14 cellular contexts compared by ENCODE assay signal in the genomic region with DNA sequence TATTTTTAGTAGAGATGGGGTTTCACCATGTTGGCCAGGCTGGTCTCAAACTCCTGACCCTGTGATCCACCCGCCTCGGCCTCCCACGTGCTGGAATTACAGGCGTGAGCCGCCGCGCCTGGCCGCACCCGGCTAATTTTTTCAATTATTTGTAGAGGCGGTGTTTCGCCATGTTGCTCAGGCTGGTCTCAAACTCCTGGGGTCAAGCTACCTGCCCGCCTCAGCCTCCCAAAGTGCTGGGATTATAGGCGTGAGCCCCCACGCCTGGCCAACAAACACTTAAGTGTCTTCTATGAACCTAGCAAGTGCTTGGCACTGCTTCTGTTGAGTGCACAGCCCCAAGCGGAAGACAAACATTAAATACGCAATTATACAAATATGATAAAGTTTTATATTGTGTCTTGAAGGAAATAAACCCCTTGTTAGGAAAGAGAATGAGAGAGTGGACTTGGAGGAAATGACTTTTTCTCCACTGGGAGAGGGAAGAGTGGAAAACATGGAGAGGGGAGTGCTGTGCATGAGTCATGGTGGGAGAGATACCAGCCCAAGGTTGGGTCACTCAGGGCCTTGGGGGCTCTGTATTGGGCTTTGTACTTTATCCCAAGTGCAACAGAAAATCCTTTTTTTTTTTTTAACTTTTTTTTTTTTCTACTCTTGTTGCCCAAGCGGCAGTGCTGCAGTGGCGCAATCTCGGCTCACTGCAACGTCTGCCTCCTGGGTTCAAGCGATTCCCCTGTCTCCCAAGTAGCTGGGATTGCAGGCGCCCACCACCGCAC. TPM values are rescaled to one million over a fixed set of nuclear protein-coding genes. Genes with fewer than 3 reads are reported as not detected.
A peak's percentile ranks its signal among the peaks of the same experiment; 100 is the strongest.
DNase-seq lines count a peak whose midpoint lies in the region; ATAC-seq, FAIRE-seq and TF ChIP-seq lines count a peak whose summit lies in the region.
"Had no signal": no experiment of that assay in that cellular context is flagged by ENCODE, and none has a peak within 500 bp of the region (broad histone marks: within the 10 kb centered on the region; RNA-seq: fewer than 3 reads in every experiment).

No MANE protein-coding gene starts in this region.

- TF ChIP-seq POLR2A in HepG2 (IDR thresholded peaks at IDR 0.05; ENCODE audit: insufficient read depth in 1 of 2, low read depth in 2 of 2, low read length in 2 of 2) (no peak), right lobe of liver (IDR thresholded peaks at IDR 0.05) (no peak), K562 (conservative IDR thresholded peaks at IDR 0.05) (no peak)

- TF ChIP-seq CTCF in HepG2 (CRISPR knock-in tag; IDR thresholded peaks at IDR 0.05) (0 out of 2 replicates have a peak, but pooled peaks have one; percentile 10), right lobe of liver (IDR thresholded peaks at IDR 0.05) (no peak), K562 (IDR thresholded peaks at IDR 0.05 in 2 of 3, conservative IDR thresholded peaks at IDR 0.05 in 1 of 3; ENCODE audit: insufficient read depth in 2 of 3, low read depth in 1 of 3, low read length in 3 of 3) (no peak)

- peak overlapping the region; percentile 37 for H3K4ac ChIP-seq in mesendoderm (ENCODE audit: low read depth, low read length)

- H3K4me3 Mint-ChIP-seq in immature natural killer cell: no peak overlapping the region

- DNase-seq in HepG2 (ENCODE audit: low spot score) (peak; percentile 82), right lobe of liver (no peak), K562 (ENCODE audit: extremely low read depth in 1 of 4, low spot score in 3 of 4) (no peak), mesendoderm (peak; percentile 19), immature natural killer cell (no peak)
- no peak for DNase-seq in activated CD4-positive, alpha-beta T cell treated with anti-CD3 and anti-CD28 coated beads, Interleukin-2, amount 50 U/mL, for 48 hours
- DNase-seq: NCI-H1417 treated with DMSO at 0.1 percent for 48 hours, SIG-M5 had no signal

- H4K20me1 ChIP-seq in HepG2 (ENCODE audit: insufficient read depth, low read length): no peaks in the 10 kb centered on the region
- H4K20me1 ChIP-seq in K562 (replicated peaks; ENCODE audit: control insufficient read depth, insufficient read depth, low read length): no peaks in the 10 kb centered on the region

- H2BK5ac ChIP-seq in mesendoderm (ENCODE audit: low read length): no peak overlapping the region

- TF ChIP-seq EP300 in HepG2 (IDR thresholded peaks at IDR 0.05; ENCODE audit: low read depth in 2 of 2, low read length in 2 of 2): peak in 1 of 2 experiments; percentile 73; a peak in 2 of 4 replicates
- TF ChIP-seq EP300 in HepG2 (CRISPR knock-in tag; IDR thresholded peaks at IDR 0.05; ENCODE audit: borderline replicate concordance): no peak
- TF ChIP-seq EP300 in K562 (IDR thresholded peaks at IDR 0.05; ENCODE audit: low read length): no peak

- POLR2A ChIA-PET in HepG2 (lab: Yijun Ruan, JAX) (interaction anchor here (0.6 to 3.4 kb wide), 10 partner anchors 16 to 269 kb away, joined by 3 to 25 read pairs (median 4); partner anchors contain the start of genes ACTR2, CEP68 and RAB1A), K562 (lab: Yijun Ruan, JAX) (interaction anchor here (0.7 to 1.5 kb wide), 4 partner anchors 8 to 73 kb away, joined by 3 to 5 read pairs (median 4); no protein-coding TSS in a partner anchor)

- no peak overlapping the region for H3K18ac ChIP-seq in mesendoderm (ENCODE audit: low read length)

- no peak for TF ChIP-seq RAD21 in HepG2 (CRISPR knock-in tag; IDR thresholded peaks at IDR 0.05)
- no peak for TF ChIP-seq RAD21 in K562 (CRISPR knock-in tag; conservative IDR thresholded peaks at IDR 0.05 in 1 of 2, IDR thresholded peaks at IDR 0.05 in 1 of 2)

- CTCF ChIA-PET in HepG2 (lab: Yijun Ruan, JAX; ENCODE audit: low intra/inter-chr PET ratio, low total read pairs) (interaction anchor here (1.2 to 2.4 kb wide), 2 partner anchors 121 to 269 kb away, joined by 6 to 7 read pairs; no protein-coding TSS in a partner anchor), K562 (lab: Yijun Ruan, JAX; ENCODE audit: low intra/inter-chr PET ratio) (interaction anchor here (0.7 to 2.7 kb wide), 3 partner anchors 121 to 387 kb away, joined by 3 to 16 read pairs (median 7); no protein-coding TSS in a partner anchor)

- no peaks in the 10 kb centered on the region for H3K79me2 ChIP-seq in HepG2 (ENCODE audit: insufficient read depth, low read length)
- H3K79me2 ChIP-seq in K562 (ENCODE audit: control insufficient read depth, insufficient read depth, low read length): no peaks in the 10 kb centered on the region
- H3K79me2 ChIP-seq in mesendoderm (ENCODE audit: control insufficient read depth, insufficient read depth, low read length): no peaks in the 10 kb centered on the region

- FAIRE-seq in HepG2 (lab: Jason Lieb, UNC) (no peak), K562 (lab: Jason Lieb, UNC) (no peak)
- FAIRE-seq: A549, HTR-8/SVneo had no signal

- H3K79me1 ChIP-seq in mesendoderm (ENCODE audit: low read length): no peaks in the 10 kb centered on the region

- H3K4me1 ChIP-seq in HepG2 (ENCODE audit: insufficient read depth, low read length): peaks cover 35% of the 10 kb centered on the region
- no peaks in the 10 kb centered on the region for H3K4me1 ChIP-seq in right lobe of liver
- H3K4me1 ChIP-seq in K562 (replicated peaks in 1 of 2; ENCODE audit: control insufficient read depth in 2 of 2, insufficient read depth in 2 of 2, low read length in 2 of 2): peaks cover 3 to 4% of the 10 kb centered on the region in 2 experiments; a peak in 2 of 5 replicates
- peaks cover 2% of the 10 kb centered on the region for H3K4me1 ChIP-seq in mesendoderm (ENCODE audit: control insufficient read depth, low read depth, low read length)

- H3K36me3 ChIP-seq in HepG2 (replicated peaks in 1 of 2; ENCODE audit: control insufficient read depth in 1 of 2, insufficient read depth in 2 of 2, low read length in 2 of 2): no peaks in the 10 kb centered on the region
- H3K36me3 ChIP-seq in right lobe of liver: no peaks in the 10 kb centered on the region
- H3K36me3 ChIP-seq in K562 (ENCODE audit: control insufficient read depth, insufficient read depth, low read length): no peaks in the 10 kb centered on the region
- H3K36me3 ChIP-seq in mesendoderm (ENCODE audit: control insufficient read depth, insufficient read depth, low read length): no peaks in the 10 kb centered on the region
- H3K36me3 ChIP-seq: MG63 had no signal

- no peak overlapping the region for H3K23ac ChIP-seq in mesendoderm (ENCODE audit: low read length)

- in situ Hi-C loops in HepG2 (cut with HindIII; ENCODE audit: extremely low pct_ligation_motif_present, low pct_unique_long_range_greater_than_20kb) (loop anchor here (5.0 to 25.0 kb wide), 2 partner anchors 114 to 274 kb away; no protein-coding TSS in a partner anchor), K562 (cut with MboI) (loop anchor here (5.0 kb wide), 1 partner anchor 114 kb away; no protein-coding TSS in a partner anchor)

- H3K27me3 ChIP-seq in HepG2 (ENCODE audit: control insufficient read depth in 1 of 2, insufficient read depth in 2 of 2, low read length in 2 of 2) (peaks cover 0 to 9% of the 10 kb centered on the region in 2 experiments; a peak in 4 of 5 replicates), right lobe of liver (no peaks in the 10 kb centered on the region), K562 (ENCODE audit: control insufficient read depth in 2 of 2, insufficient read depth in 2 of 2, low read length in 2 of 2) (no peaks in the 10 kb centered on the region), mesendoderm (ENCODE audit: insufficient read depth, low read length, poor library complexity) (no peaks in the 10 kb centered on the region)
- H3K27me3 ChIP-seq: MG63 had no signal

- H3K27ac ChIP-seq in HepG2 (ENCODE audit: extremely low read length, insufficient read depth, low read length) (peak overlapping the region; percentile 64), right lobe of liver (no peak overlapping the region), K562 (ENCODE audit: extremely low read depth, low read depth, low read length) (no peak overlapping the region), mesendoderm (ENCODE audit: low read depth, low read length) (no peak overlapping the region)
- H3K27ac ChIP-seq: A549 had no signal

- no peak overlapping the region for H2AK5ac ChIP-seq in mesendoderm (ENCODE audit: low read length)

- no peak overlapping the region for H2BK120ac ChIP-seq in mesendoderm (ENCODE audit: low read depth, low read length)

- no peak overlapping the region for H3K27ac Mint-ChIP-seq in immature natural killer cell

- no peak overlapping the region for H4K5ac ChIP-seq in mesendoderm (ENCODE audit: low read length)

- peak overlapping the region; percentile 50 for H3K9ac ChIP-seq in HepG2 (ENCODE audit: insufficient read depth, low read depth, low read length)
- H3K9ac ChIP-seq in K562 (ENCODE audit: insufficient read depth in 1 of 2, low read depth in 2 of 2, low read length in 2 of 2): no peak overlapping the region; a peak in 1 of 4 replicates
- H3K9ac ChIP-seq in mesendoderm (ENCODE audit: low read length): no peak overlapping the region

- H3K27me3 Mint-ChIP-seq in immature natural killer cell (ENCODE audit: low read depth in 3 of 3): peaks cover 0 to 10% (median 3%) of the 10 kb centered on the region in 3 donors

- intact Hi-C loops in HepG2 (cut with micrococcal nuclease; ENCODE audit: unreplicated experiment): loop anchor here (2.0 to 10.0 kb wide), 6 partner anchors 15 to 389 kb away; partner anchors contain the start of genes ACTR2, RAB1A and SLC1A4
- intact Hi-C loops in right lobe of liver (cut with DNase I): no loop called here
- intact Hi-C loops in K562 (cut with micrococcal nuclease): loop anchor here (5.0 kb wide), 1 partner anchor 386 kb away; no protein-coding TSS in a partner anchor

- no peak overlapping the region for H3K56ac ChIP-seq in mesendoderm (ENCODE audit: low read length)

- H3K4me2 ChIP-seq in HepG2 (ENCODE audit: low read depth, low read length) (peak overlapping the region; percentile 100), K562 (ENCODE audit: insufficient read depth, low read length) (no peak overlapping the region), mesendoderm (ENCODE audit: low read length) (no peak overlapping the region)

- H3K4me3 ChIP-seq in HepG2 (replicated peaks in 1 of 3; ENCODE audit: insufficient read depth in 1 of 3, low read depth in 2 of 3, low read length in 3 of 3) (peak overlapping the region; percentile 62 to 75 (median 72)), right lobe of liver (no peak overlapping the region), K562 (no peak overlapping the region), mesendoderm (ENCODE audit: low read length) (no peak overlapping the region)
- H3K4me3 ChIP-seq: A549, MG63 had no signal

- H3K9me3 ChIP-seq in HepG2 (ENCODE audit: low read length) (no peaks in the 10 kb centered on the region), right lobe of liver (no peaks in the 10 kb centered on the region), K562 (replicated peaks; ENCODE audit: control insufficient read depth, insufficient read depth, low read depth, low read length) (peaks cover 3% of the 10 kb centered on the region; the same call in 1 of the 2 replicates)
- H3K9me3 ChIP-seq: A549, Caco-2, MG63 had no signal

- H3K4me1 Mint-ChIP-seq in immature natural killer cell: peaks cover 9 to 10% of the 10 kb centered on the region in 2 donors

- H2AFZ ChIP-seq in HepG2 (ENCODE audit: low read length): peak overlapping the region; percentile 74
- H2AFZ ChIP-seq in K562 (ENCODE audit: low read depth, low read length): no peak overlapping the region

- no peaks in the 10 kb centered on the region for H3K9me3 Mint-ChIP-seq in immature natural killer cell

- no peak overlapping the region for H2BK15ac ChIP-seq in mesendoderm (replicated peaks; ENCODE audit: low read depth)

- H3K9me1 ChIP-seq in K562 (ENCODE audit: control insufficient read depth, insufficient read depth, low read length): no peaks in the 10 kb centered on the region

- no peaks in the 10 kb centered on the region for H3K36me3 Mint-ChIP-seq in immature natural killer cell

- BruUV-seq in HepG2 (replicated peaks; lab: Mats Ljungman, UMichigan): no TSS peak
- no TSS peak for BruUV-seq in K562 (replicated peaks; lab: Mats Ljungman, UMichigan)

- WGBS in HepG2 (ENCODE audit: low lambda C conversion rate): 2% methylated on average over 23 of the region's 23 CpGs
- 77% methylated on average over 23 of the region's 23 CpGs for WGBS in right lobe of liver (ENCODE audit: insufficient coverage, low coverage, low lambda C conversion rate, missing lambda C conversion rate)
- 66% methylated on average over 21 of the region's 23 CpGs for WGBS in K562 (ENCODE audit: insufficient coverage, low coverage, missing lambda C conversion rate)
- WGBS in mesendoderm (ENCODE audit: extremely low coverage, insufficient coverage, low lambda C conversion rate): no CpG with 5 or more reads among the region's 23 CpGs

- ATAC-seq in HepG2: peak; percentile 85
- ATAC-seq in right lobe of liver: no peak
- no peak for ATAC-seq in K562
- no peak for ATAC-seq in HG03135 (IDR thresholded peaks at IDR 0.05; ENCODE audit: unreplicated experiment)
- no peak for ATAC-seq in HG02885 (IDR thresholded peaks at IDR 0.05; ENCODE audit: poor library complexity, unreplicated experiment)

- H4K8ac ChIP-seq in mesendoderm (ENCODE audit: low read depth, low read length): no peak overlapping the region

RNA-seq across cellular contexts. Expression of gene ACTR2, which starts 41.4 kb away (rescaled TPM):
- total RNA-seq in HepG2 (2016; rRNA removed; fragmentation: Illumina TruSeq; extraction: Trizol): 100 and 211 TPM in 2 replicates
- total RNA-seq in HepG2 (2016; cell fraction: cytosol; rRNA removed; fragmentation: Illumina TruSeq; extraction: Trizol; ENCODE audit: low read depth): 13.3 and 14.6 TPM in 2 replicates
- 102 and 212 TPM in 2 replicates for total RNA-seq in HepG2 (2016; cell fraction: insoluble cytoplasmic fraction; rRNA removed; fragmentation: Illumina TruSeq; extraction: Trizol)
- total RNA-seq in HepG2 (2016; cell fraction: membrane; rRNA removed; fragmentation: Illumina TruSeq; extraction: Trizol): 43.2 and 50.9 TPM in 2 replicates
- 65.3 and 72.8 TPM in 2 replicates for total RNA-seq in HepG2 (2016; cell fraction: nucleus; rRNA removed; fragmentation: Illumina TruSeq; extraction: Trizol)
- polyA plus RNA-seq in HepG2 (2011; rRNA removed): 47.2 and 51.2 TPM in 2 replicates
- 21.5 and 40.8 TPM in 2 replicates for polyA plus RNA-seq in HepG2 (2011; cell fraction: cytosol; rRNA removed)
- polyA plus RNA-seq in HepG2 (2011; cell fraction: nucleus; rRNA removed): 9.5 and 18.1 TPM in 2 replicates
- 133 and 175 TPM in 2 replicates for polyA plus RNA-seq in HepG2 (2012)
- 9.2 and 11.1 TPM in 2 replicates for polyA plus RNA-seq in HepG2 (2016; cell fraction: cytosol; fragmentation: Illumina TruSeq; extraction: Trizol; ENCODE audit: low read depth)
- polyA plus RNA-seq in HepG2 (2016; cell fraction: insoluble cytoplasmic fraction; fragmentation: Illumina TruSeq; extraction: Trizol; ENCODE audit: low read depth): 284 and 307 TPM in 2 replicates
- 36.0 and 43.6 TPM in 2 replicates for polyA plus RNA-seq in HepG2 (2016; cell fraction: membrane; fragmentation: Illumina TruSeq; extraction: Trizol; ENCODE audit: low read depth)
- polyA plus RNA-seq in HepG2 (2016; cell fraction: nucleus; fragmentation: Illumina TruSeq; extraction: Trizol; ENCODE audit: insufficient read depth, low read depth): 111 and 115 TPM in 2 replicates
- 23.0 and 24.6 TPM in 2 replicates for polyA minus RNA-seq in HepG2 (2011; rRNA and poly(A)+ RNA removed; ENCODE audit: low replicate concordance)
- polyA minus RNA-seq in HepG2 (2011; cell fraction: cytosol; rRNA and poly(A)+ RNA removed): 84.2 and 88.6 TPM in 2 replicates
- polyA minus RNA-seq in HepG2 (2011; cell fraction: nucleus; rRNA and poly(A)+ RNA removed): 34.8 and 35.1 TPM in 2 replicates
- 100 to 1,000 TPM in 1 of 6 experiments, 10 to 100 TPM in 5; 42.9 to 114 (median 69.8) TPM for total RNA-seq in right lobe of liver
- 19.1 and 38.4 TPM in 2 replicates for total RNA-seq in K562 (2011; cell fraction: chromatin; rRNA removed; ENCODE audit: low replicate concordance)
- total RNA-seq in K562 (2011; cell fraction: nucleolus; rRNA removed): 12.6 and 16.7 TPM in 2 replicates
- total RNA-seq in K562 (2011; cell fraction: nucleoplasm; rRNA removed): 26.9 and 40.4 TPM in 2 replicates
- 56.3 and 65.8 TPM in 2 replicates for total RNA-seq in K562 (2014; rRNA removed)
- 98.5 and 124 TPM in 2 replicates for total RNA-seq in K562 (2014; rRNA removed; fragmentation: Illumina TruSeq; extraction: Trizol)
- total RNA-seq in K562 (2015; rRNA removed; fragmentation: Illumina TruSeq; extraction: Trizol): 96.3 and 108 TPM in 2 replicates
- 215 and 239 TPM in 2 replicates for total RNA-seq in K562 (2021)
- polyA plus RNA-seq in K562 (2011; rRNA removed): 127 and 179 TPM in 2 replicates
- polyA plus RNA-seq in K562 (2011; cell fraction: cytosol; rRNA removed): 27.6 and 80.2 TPM in 2 replicates
- polyA plus RNA-seq in K562 (2011; cell fraction: nucleus; rRNA removed): 12.3 and 25.4 TPM in 2 replicates
- 219 and 224 TPM in 2 replicates for polyA plus RNA-seq in K562 (2012)
- polyA plus RNA-seq in K562 (2014; fragmentation: Illumina TruSeq; extraction: Trizol): 183 and 192 TPM in 2 replicates
- 10 to 100 TPM; 47.3 to 57.3 TPM for polyA plus RNA-seq in K562 (2014; fragmentation: Nextera tagmentation; extraction: Ambion mirVana)
- 118 and 122 TPM in 2 replicates for polyA plus RNA-seq in K562 (2014; rRNA removed)
- 156 and 194 TPM in 2 replicates for polyA minus RNA-seq in K562 (2011; rRNA and poly(A)+ RNA removed)
- polyA minus RNA-seq in K562 (2011; cell fraction: cytosol; rRNA and poly(A)+ RNA removed): 86.4 and 105 TPM in 2 replicates
- polyA minus RNA-seq in K562 (2011; cell fraction: nucleus; rRNA and poly(A)+ RNA removed): 7.8 and 20.1 TPM in 2 replicates
- polyA plus RNA-seq in mesendoderm (2013, experiment 1 of 2): 104 TPM
- 104 TPM for polyA plus RNA-seq in mesendoderm (2013, experiment 2 of 2)
- 100 to 1,000 TPM; 292 to 478 (median 422) TPM for polyA plus RNA-seq in immature natural killer cell

RNA-seq across cellular contexts. Expression of gene RAB1A, which starts 56.4 kb away (rescaled TPM):
- total RNA-seq in HepG2 (2016; rRNA removed; fragmentation: Illumina TruSeq; extraction: Trizol) (206 and 311 TPM in 2 replicates), right lobe of liver (100 to 1,000 TPM in 1 of 6 experiments, 10 to 100 TPM in 5; 65.0 to 119 (median 81.3) TPM), K562 (2014; rRNA removed) (62.2 and 83.5 TPM in 2 replicates), K562 (2014; rRNA removed; fragmentation: Illumina TruSeq; extraction: Trizol) (67.7 and 81.4 TPM in 2 replicates), K562 (2015; rRNA removed; fragmentation: Illumina TruSeq; extraction: Trizol) (64.4 and 66.7 TPM in 2 replicates), K562 (2021) (93.9 and 99.4 TPM in 2 replicates)
- total RNA-seq in HepG2 (2016; cell fraction: cytosol; rRNA removed; fragmentation: Illumina TruSeq; extraction: Trizol; ENCODE audit: low read depth): 27.8 and 28.9 TPM in 2 replicates
- total RNA-seq in HepG2 (2016; cell fraction: insoluble cytoplasmic fraction; rRNA removed; fragmentation: Illumina TruSeq; extraction: Trizol): 208 and 306 TPM in 2 replicates
- 98.9 and 106 TPM in 2 replicates for total RNA-seq in HepG2 (2016; cell fraction: membrane; rRNA removed; fragmentation: Illumina TruSeq; extraction: Trizol)
- 101 and 108 TPM in 2 replicates for total RNA-seq in HepG2 (2016; cell fraction: nucleus; rRNA removed; fragmentation: Illumina TruSeq; extraction: Trizol)
- polyA plus RNA-seq in HepG2 (2011; rRNA removed) (174 and 226 TPM in 2 replicates), K562 (2011; rRNA removed) (144 and 163 TPM in 2 replicates), K562 (2014; fragmentation: Illumina TruSeq; extraction: Trizol) (81.5 and 89.1 TPM in 2 replicates), K562 (2014; fragmentation: Nextera tagmentation; extraction: Ambion mirVana) (10 to 100 TPM; 43.8 to 47.8 TPM), K562 (2014; rRNA removed) (125 and 136 TPM in 2 replicates), immature natural killer cell (10 to 100 TPM; 32.7 to 84.7 (median 43.8) TPM)
- 101 and 153 TPM in 2 replicates for polyA plus RNA-seq in HepG2 (2011; cell fraction: cytosol; rRNA removed)
- 26.7 and 44.5 TPM in 2 replicates for polyA plus RNA-seq in HepG2 (2011; cell fraction: nucleus; rRNA removed)
- polyA plus RNA-seq in HepG2 (2012): 237 and 266 TPM in 2 replicates
- polyA plus RNA-seq in HepG2 (2016; cell fraction: cytosol; fragmentation: Illumina TruSeq; extraction: Trizol; ENCODE audit: low read depth): 46.4 and 51.5 TPM in 2 replicates
- polyA plus RNA-seq in HepG2 (2016; cell fraction: insoluble cytoplasmic fraction; fragmentation: Illumina TruSeq; extraction: Trizol; ENCODE audit: low read depth): 489 and 498 TPM in 2 replicates
- 122 and 126 TPM in 2 replicates for polyA plus RNA-seq in HepG2 (2016; cell fraction: membrane; fragmentation: Illumina TruSeq; extraction: Trizol; ENCODE audit: low read depth)
- 219 and 228 TPM in 2 replicates for polyA plus RNA-seq in HepG2 (2016; cell fraction: nucleus; fragmentation: Illumina TruSeq; extraction: Trizol; ENCODE audit: insufficient read depth, low read depth)
- polyA minus RNA-seq in HepG2 (2011; rRNA and poly(A)+ RNA removed; ENCODE audit: low replicate concordance): 26.5 and 48.9 TPM in 2 replicates
- polyA minus RNA-seq in HepG2 (2011; cell fraction: cytosol; rRNA and poly(A)+ RNA removed): 83.1 and 93.6 TPM in 2 replicates
- 58.2 and 71.1 TPM in 2 replicates for polyA minus RNA-seq in HepG2 (2011; cell fraction: nucleus; rRNA and poly(A)+ RNA removed)
- total RNA-seq in K562 (2011; cell fraction: chromatin; rRNA removed; ENCODE audit: low replicate concordance): 20.3 and 50.3 TPM in 2 replicates
- 13.5 and 14.3 TPM in 2 replicates for total RNA-seq in K562 (2011; cell fraction: nucleolus; rRNA removed)
- 36.1 and 60.5 TPM in 2 replicates for total RNA-seq in K562 (2011; cell fraction: nucleoplasm; rRNA removed)
- 33.7 and 80.3 TPM in 2 replicates for polyA plus RNA-seq in K562 (2011; cell fraction: cytosol; rRNA removed)
- 23.6 and 40.8 TPM in 2 replicates for polyA plus RNA-seq in K562 (2011; cell fraction: nucleus; rRNA removed)
- 116 and 153 TPM in 2 replicates for polyA plus RNA-seq in K562 (2012)
- polyA minus RNA-seq in K562 (2011; rRNA and poly(A)+ RNA removed): 93.6 and 96.1 TPM in 2 replicates
- 31.6 and 38.0 TPM in 2 replicates for polyA minus RNA-seq in K562 (2011; cell fraction: cytosol; rRNA and poly(A)+ RNA removed)
- 13.1 and 22.5 TPM in 2 replicates for polyA minus RNA-seq in K562 (2011; cell fraction: nucleus; rRNA and poly(A)+ RNA removed)
- 126 TPM for polyA plus RNA-seq in mesendoderm (2013, experiment 1 of 2)
- 121 TPM for polyA plus RNA-seq in mesendoderm (2013, experiment 2 of 2)

Comparison
In these comparisons a context has a peak if more than half of its experiments do, and no peak if none do; other contexts are left out.
1. DNase-seq: peak in HepG2 (single experiment) and mesendoderm (single experiment); none in right lobe of liver (0 of 3), K562 (0 of 4), activated CD4-positive, alpha-beta T cell treated with anti-CD3 and anti-CD28 coated beads, Interleukin-2, amount 50 U/mL, for 48 hours (0 of 2) and immature natural killer cell (0 of 3).
2. H3K4me3 ChIP-seq: peak in HepG2 (3 of 3); none in right lobe of liver (0 of 3), K562 (single experiment) and mesendoderm (single experiment).
3. intact Hi-C loops: an anchor here in HepG2 (2.0 to 10.0 kb wide) and K562 (5.0 kb wide); none called in right lobe of liver.
4. Of the 241 proteins assayed by ChIP-seq in both HepG2 and K562: peak only in HepG2: ADNP, ATF3, BCL6, CEBPG, CHD4, CTCF and 25 more; only in K562: none; in both: CEBPB; in neither: 203; mixed calls (peak in some experiments, not most) for 6.